ENCODE assay signal across 22 cellular contexts in the genomic region with DNA sequence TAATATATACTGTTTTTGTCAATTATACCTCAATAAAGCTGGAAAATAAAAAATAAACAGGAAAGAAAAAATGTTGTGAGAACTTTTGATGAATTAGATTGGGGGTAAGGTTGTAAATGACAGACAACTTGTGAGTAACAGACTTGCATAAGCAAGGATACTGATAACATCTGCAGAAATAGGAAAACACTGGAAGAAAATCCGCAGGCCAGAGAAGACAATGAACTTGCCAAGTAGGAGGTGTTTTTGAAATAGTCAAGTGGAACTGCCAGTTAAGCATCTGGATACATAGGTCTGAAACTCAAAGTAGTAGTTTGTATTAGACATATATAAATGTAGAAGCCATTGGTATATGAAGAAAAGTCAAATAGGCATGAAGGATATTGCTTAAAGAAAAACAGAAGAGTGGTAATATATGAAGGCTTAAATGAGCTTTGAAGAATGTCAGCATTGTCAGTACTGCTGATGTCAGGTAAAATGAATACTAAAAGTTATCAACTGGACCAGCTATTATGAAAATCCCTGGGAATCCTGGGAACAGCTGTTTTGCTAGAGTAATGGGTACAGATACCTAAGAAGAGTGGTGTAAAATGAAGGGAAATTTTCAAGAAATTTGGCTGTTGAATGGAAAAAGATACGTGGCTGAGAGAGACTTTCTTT. TPM values are rescaled to one million over a fixed set of nuclear protein-coding genes. Genes with fewer than 3 reads are reported as not detected.
DNase-seq lines count a peak whose midpoint lies in the region; ATAC-seq, FAIRE-seq and TF ChIP-seq lines count a peak whose summit lies in the region.
"Had no signal": no experiment of that assay in that cellular context is flagged by ENCODE, and none has a peak within 500 bp of the region (broad histone marks: within the 10 kb centered on the region; RNA-seq: fewer than 3 reads in every experiment).

No MANE protein-coding gene starts in this region.

- peak; percentile 24 for DNase-seq in mammary epithelial cell
- no peak for DNase-seq in breast epithelium (ENCODE audit: low spot score in 2 of 2)
- DNase-seq in H54 (ENCODE audit: insufficient read length, low spot score): no peak
- DNase-seq in astrocyte (ENCODE audit: low read depth): no peak
- DNase-seq in memory B cell (ENCODE audit: low spot score in 2 of 2): no peak
- DNase-seq in Ammon's horn (ENCODE audit: low spot score): no peak
- DNase-seq in stimulated activated CD4-positive, alpha-beta T cell treated with anti-CD3 and anti-CD28 coated beads, Interleukin-4, amount 100 ng/mL, for 4 hours: no peak
- DNase-seq in ACHN: no peak
- DNase-seq: Calu3; CD8-positive, alpha-beta T cell; DMS53; HFFc6; KG1; MV-4-11; NCI-H1417; NCI-H187 treated with DMSO at 0.1 percent for 48 hours; NCI-H526; PC-9 had no signal

- dilution Hi-C loops in mammary epithelial cell (cut with HindIII; ENCODE audit: low sequenced_read_pairs): no loop called here

- intact Hi-C loops in mammary epithelial cell (cut with micrococcal nuclease): no loop called here
- intact Hi-C loops in breast epithelium (cut with DNase I; ENCODE audit: low total_unique reads): no loop called here

- H3K4me3 ChIP-seq in mammary epithelial cell (replicated peaks in 1 of 3; ENCODE audit: insufficient read depth in 1 of 3, low read depth in 2 of 3, low read length in 3 of 3): no peak overlapping the region
- H3K4me3 ChIP-seq in breast epithelium: no peak overlapping the region
- H3K4me3 ChIP-seq in astrocyte (ENCODE audit: insufficient read depth, low read depth, low read length): no peak overlapping the region
- H3K4me3 ChIP-seq: BLaER1, PC-9 had no signal

- H3K4me3 Mint-ChIP-seq in astrocyte (ENCODE audit: unreplicated experiment) (no peak overlapping the region), memory B cell (no peak overlapping the region)
- H3K4me3 Mint-ChIP-seq: CD8-positive, alpha-beta T cell; HFFc6 had no signal

- no peaks in the 10 kb centered on the region for H3K9me3 Mint-ChIP-seq in astrocyte (ENCODE audit: unreplicated experiment)
- H3K9me3 Mint-ChIP-seq in memory B cell: no peaks in the 10 kb centered on the region
- H3K9me3 Mint-ChIP-seq: CD8-positive, alpha-beta T cell; HFFc6 had no signal

- H3K4me1 ChIP-seq in mammary epithelial cell (ENCODE audit: insufficient read depth, low read length) (no peaks in the 10 kb centered on the region), breast epithelium (no peaks in the 10 kb centered on the region), astrocyte (ENCODE audit: insufficient read depth, low read length) (no peaks in the 10 kb centered on the region)

- peak overlapping the region; percentile 8 for H3K27ac Mint-ChIP-seq in astrocyte (ENCODE audit: unreplicated experiment)
- peak overlapping the region; percentile 24 for H3K27ac Mint-ChIP-seq in memory B cell
- H3K27ac Mint-ChIP-seq: CD8-positive, alpha-beta T cell; HFFc6 had no signal

- H3K36me3 Mint-ChIP-seq in astrocyte (ENCODE audit: low read depth, unreplicated experiment): no peaks in the 10 kb centered on the region
- H3K36me3 Mint-ChIP-seq in memory B cell: no peaks in the 10 kb centered on the region
- H3K36me3 Mint-ChIP-seq: CD8-positive, alpha-beta T cell had no signal

- WGBS in mammary epithelial cell (ENCODE audit: low coverage, missing lambda C conversion rate): 89% methylated on average over 2 of the region's 2 CpGs

- TF ChIP-seq POLR2A in breast epithelium (IDR thresholded peaks at IDR 0.05) (no peak), H54 (IDR thresholded peaks at IDR 0.05; ENCODE audit: low read depth, low read length) (no peak)

- H3K9ac ChIP-seq in mammary epithelial cell (ENCODE audit: insufficient read depth, low read length) (no peak overlapping the region), astrocyte (ENCODE audit: low read length) (no peak overlapping the region)
- H3K9ac ChIP-seq: BLaER1 had no signal

- CTCF ChIA-PET in mammary epithelial cell (lab: Charles Lee; ENCODE audit: low non-redundant PET): no interaction called here

- H3K4me1 Mint-ChIP-seq in astrocyte (ENCODE audit: low read depth, unreplicated experiment): peaks cover 12% of the 10 kb centered on the region
- peaks cover 7% of the 10 kb centered on the region for H3K4me1 Mint-ChIP-seq in memory B cell

- ATAC-seq in memory B cell (ENCODE audit: low read depth): no peak
- ATAC-seq: CD8-positive, alpha-beta T cell had no signal

- no peaks in the 10 kb centered on the region for H4K20me1 ChIP-seq in mammary epithelial cell (ENCODE audit: insufficient read depth, low read length)
- H4K20me1 ChIP-seq in astrocyte (ENCODE audit: insufficient read depth, low read length): peaks cover 6% of the 10 kb centered on the region

- no peaks in the 10 kb centered on the region for H3K27me3 ChIP-seq in mammary epithelial cell (ENCODE audit: insufficient read depth, low read length)
- H3K27me3 ChIP-seq in breast epithelium: no peaks in the 10 kb centered on the region
- no peaks in the 10 kb centered on the region for H3K27me3 ChIP-seq in astrocyte (ENCODE audit: insufficient read depth, low read length)
- H3K27me3 ChIP-seq: BLaER1 had no signal

- FAIRE-seq in H54 (lab: Jason Lieb, UNC): peak; percentile 30
- no peak for FAIRE-seq in astrocyte (lab: Jason Lieb, UNC)
- FAIRE-seq: GM12892, GM18507 had no signal

- no TSS peak for BruUV-seq in mammary epithelial cell (replicated peaks; lab: Mats Ljungman, UMichigan)

- no peaks in the 10 kb centered on the region for H3K27me3 Mint-ChIP-seq in astrocyte (ENCODE audit: low read depth, unreplicated experiment)
- H3K27me3 Mint-ChIP-seq in memory B cell: no peaks in the 10 kb centered on the region

- TF ChIP-seq CTCF in mammary epithelial cell (conservative IDR thresholded peaks at IDR 0.05 in 1 of 2, IDR thresholded peaks at IDR 0.05 in 1 of 2; ENCODE audit: extremely low read depth in 1 of 2, insufficient read depth in 1 of 2, low read depth in 1 of 2, low read length in 2 of 2) (no peak), breast epithelium (IDR thresholded peaks at IDR 0.05) (no peak), astrocyte (IDR thresholded peaks at IDR 0.05; ENCODE audit: insufficient read depth, low read depth, low read length) (no peak)

- H3K4me2 ChIP-seq in mammary epithelial cell (ENCODE audit: insufficient read depth, low read depth, low read length): no peak overlapping the region
- H3K4me2 ChIP-seq in astrocyte (ENCODE audit: low read length): no peak overlapping the region
- H3K4me2 ChIP-seq: BLaER1, PC-9 had no signal

- H3K79me2 ChIP-seq in mammary epithelial cell (ENCODE audit: insufficient read depth, low read length) (peaks cover 13% of the 10 kb centered on the region), astrocyte (ENCODE audit: insufficient read depth, low read length) (peaks cover 19% of the 10 kb centered on the region)

- no peak overlapping the region for H3K27ac ChIP-seq in mammary epithelial cell (ENCODE audit: insufficient read depth, low read depth, low read length)
- no peak overlapping the region for H3K27ac ChIP-seq in breast epithelium
- no peak overlapping the region for H3K27ac ChIP-seq in astrocyte (ENCODE audit: low read depth, low read length)
- H3K27ac ChIP-seq: BLaER1, PC-9, RWPE1 had no signal

- H3K36me3 ChIP-seq in mammary epithelial cell (ENCODE audit: insufficient read depth, low read length): no peaks in the 10 kb centered on the region
- H3K36me3 ChIP-seq in breast epithelium: no peaks in the 10 kb centered on the region
- no peaks in the 10 kb centered on the region for H3K36me3 ChIP-seq in astrocyte (ENCODE audit: insufficient read depth, low read length)
- H3K36me3 ChIP-seq: BLaER1 had no signal

- no peaks in the 10 kb centered on the region for H3K9me3 ChIP-seq in mammary epithelial cell (replicated peaks; ENCODE audit: insufficient read depth, low read length)
- H3K9me3 ChIP-seq in breast epithelium: no peaks in the 10 kb centered on the region
- H3K9me3 ChIP-seq in astrocyte (ENCODE audit: insufficient read depth, low read depth, low read length): no peaks in the 10 kb centered on the region
- H3K9me3 ChIP-seq: BLaER1 had no signal

- H2AFZ ChIP-seq in mammary epithelial cell (ENCODE audit: low read depth, low read length): no peak overlapping the region
- no peak overlapping the region for H2AFZ ChIP-seq in astrocyte (ENCODE audit: low read depth, low read length)
- H2AFZ ChIP-seq: PC-9 had no signal

- in situ Hi-C loops in mammary epithelial cell (cut with MboI; ENCODE audit: low sequenced_read_pairs in 2 of 2): loop anchor here (25.0 kb wide), 1 partner anchor 658 kb away; no protein-coding TSS in a partner anchor
- in situ Hi-C loops in ACHN (cut with HindIII; ENCODE audit: low pct_ligation_motif_present, low pct_unique_long_range_greater_than_20kb, low sequenced_read_pairs): no loop called here

RNA-seq across cellular contexts. Expression of a gene that starts 58.7 kb away (rescaled TPM):
- 10 to 100 TPM; 33.0 to 56.5 TPM for total RNA-seq in mammary epithelial cell
- polyA plus RNA-seq in mammary epithelial cell: 18.2 TPM
- 3.8 TPM for polyA minus RNA-seq in mammary epithelial cell
- 10 to 100 TPM; 63.7 to 93.0 (median 92.1) TPM for total RNA-seq in breast epithelium
- total RNA-seq in astrocyte: 66.8 and 67.1 TPM in 2 replicates
